In genomic region chr1:246709845-246710244, GRCh38 we compare ENCODE assay signal across 1 cellular context.
TF ChIP-seq lines count a peak whose summit lies in the region.

No MANE protein-coding gene starts in this region.

TF ChIP-seq in HepG2, 621 proteins besides CTCF, POLR2A, EP300 and RAD21 (continued from another document):
- peak; percentile 76 for TF ChIP-seq SAP130 (CRISPR knock-in tag; IDR thresholded peaks at IDR 0.05; ENCODE audit: low read depth)
- TF ChIP-seq ZNF543 (CRISPR knock-in tag; IDR thresholded peaks at IDR 0.05), result 0 out of 2 replicates have a peak, but pooled peaks have one; percentile 18
